8 cellular contexts compared by ENCODE assay signal in the genomic region with DNA sequence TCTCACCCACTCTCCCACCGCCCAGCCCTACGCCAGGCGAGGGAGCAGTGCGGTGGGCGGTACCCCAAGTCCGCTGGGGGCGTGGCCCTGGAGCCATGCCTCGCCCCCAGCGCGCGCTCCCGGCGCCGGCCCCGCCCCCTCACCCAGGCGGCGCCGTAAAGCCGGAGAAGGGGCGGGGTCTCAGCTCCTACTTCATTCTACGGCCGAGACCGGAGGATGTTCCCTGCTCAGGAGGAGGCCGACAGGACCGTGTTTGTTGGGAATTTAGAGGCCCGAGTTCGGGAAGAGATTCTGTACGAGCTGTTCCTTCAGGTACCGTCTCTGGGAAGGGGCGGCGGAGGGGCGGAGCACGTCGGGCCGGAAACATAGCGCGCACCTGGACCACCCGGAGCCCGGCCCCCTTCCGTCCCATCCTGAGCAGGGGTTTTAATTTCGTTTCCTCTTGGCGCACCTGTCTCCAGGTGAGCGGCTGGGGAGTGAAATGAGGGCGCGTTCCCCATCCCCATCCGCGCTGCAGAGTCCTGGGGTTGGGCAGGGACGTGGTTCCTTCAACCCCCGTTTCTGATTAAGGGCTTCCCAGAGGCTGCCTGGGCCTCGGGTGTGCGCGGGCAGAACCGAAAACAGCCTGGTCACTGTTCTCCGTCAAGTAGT. TPM values are rescaled to one million over a fixed set of nuclear protein-coding genes. Genes with fewer than 3 reads are reported as not detected.
DNase-seq lines count a peak whose midpoint lies in the region; ATAC-seq lines count a peak whose summit lies in the region.

RBM11 (plus strand) TSS at position 187 of the 651 bp plus-strand sequence; CDS start at position 217, 30 bp downstream.

- peaks cover 2 to 15% of the 10 kb centered on the region in 2 donors for H3K27me3 Mint-ChIP-seq in CD4-positive, alpha-beta memory T cell

- peak; percentile 94 for ATAC-seq in GM19455 (IDR thresholded peaks at IDR 0.05; ENCODE audit: unreplicated experiment)

- H3K4me3 ChIP-seq in CD4-positive, alpha-beta memory T cell (ENCODE audit: low read length in 2 of 2): peak within 1 kb of the TSS; percentile 25 to 43

- POLR2A ChIA-PET in CD4-positive, alpha-beta memory T cell (lab: Charles Lee; ENCODE audit: partially characterized antibody): interaction anchor here (1.1 kb wide), 1 partner anchor 25 kb away, joined by 4 read pairs; no protein-coding TSS in a partner anchor

- H3K4me3 Mint-ChIP-seq in CD4-positive, alpha-beta memory T cell: peak within 1 kb of the TSS; percentile 86 to 91 (median 88)

- H3K4me1 Mint-ChIP-seq in CD4-positive, alpha-beta memory T cell: peaks cover 2 to 10% (median 7%) of the 10 kb centered on the region in 4 donors

- H3K27ac ChIP-seq in CD4-positive, alpha-beta memory T cell (ENCODE audit: low read depth, low read length): peak within 1 kb of the TSS; percentile 35
- peak within 1 kb of the TSS; percentile 38 for H3K27ac ChIP-seq in substantia nigra (ENCODE audit: low read depth, low read length, poor library complexity, severe bottlenecking)

- H3K27ac Mint-ChIP-seq in CD4-positive, alpha-beta memory T cell: peak within 1 kb of the TSS in 5 of 7 donors; percentile 53 to 86 (median 78)

- no peaks in the 10 kb centered on the region for H3K9me3 ChIP-seq in CD4-positive, alpha-beta memory T cell (ENCODE audit: control insufficient read depth in 1 of 2, low read length in 2 of 2)

- no peaks in the 10 kb centered on the region for H3K9me3 Mint-ChIP-seq in CD4-positive, alpha-beta memory T cell

- H3K4me1 ChIP-seq in CD4-positive, alpha-beta memory T cell (ENCODE audit: insufficient read depth, low read length): peaks cover 7% of the 10 kb centered on the region

- no peaks in the 10 kb centered on the region for H3K36me3 ChIP-seq in CD4-positive, alpha-beta memory T cell (ENCODE audit: insufficient read depth, low read length)

- peak; percentile 56 to 74 (median 72) for DNase-seq in CD4-positive, alpha-beta memory T cell
- peak; percentile 54 for DNase-seq in HPDE6-E6E7 (ENCODE audit: extremely low spot score)
- DNase-seq in RPMI8226: peak; percentile 82
- DNase-seq in activated gamma-delta T cell treated with anti-CD3 and anti-CD28 coated beads, Interleukin-2, amount 50 U/mL, for 16 hours (ENCODE audit: low read depth): peak; percentile 55
- DNase-seq in glomerular visceral epithelial cell (ENCODE audit: extremely low spot score): peak; percentile 63
- peak; percentile 43 for DNase-seq in occipital lobe (lab: John Stamatoyannopoulos, UW)
- peak in 45 of 49 donors; percentile 2 to 79 (median 32) for DNase-seq in substantia nigra (lab: John Stamatoyannopoulos, UW)

- intact Hi-C loops in CD4-positive, alpha-beta memory T cell (cut with micrococcal nuclease): no loop called here

- no peaks in the 10 kb centered on the region for H3K27me3 ChIP-seq in CD4-positive, alpha-beta memory T cell (ENCODE audit: insufficient read depth, low read length)

- CTCF ChIA-PET in CD4-positive, alpha-beta memory T cell (lab: Charles Lee; ENCODE audit: partially characterized antibody): interaction anchor here (2.1 kb wide), 1 partner anchor 37 kb away, joined by 6 read pairs; no protein-coding TSS in a partner anchor

- no peaks in the 10 kb centered on the region for H3K36me3 Mint-ChIP-seq in CD4-positive, alpha-beta memory T cell

RNA-seq across cellular contexts. Expression of gene RBM11, which starts in this region (rescaled TPM):
- 1 to 10 TPM; 1.7 to 2.4 TPM for total RNA-seq in CD4-positive, alpha-beta memory T cell
- polyA plus RNA-seq in CD4-positive, alpha-beta memory T cell: 1 to 10 TPM in 1 of 2 donors, under 1 TPM in 1; 0.29 to 2.0 TPM
- total RNA-seq in occipital lobe: 16.2 TPM

Comparison
In these comparisons a context has a peak if more than half of its experiments do, and no peak if none do; other contexts are left out.
1. Peak in every context shown above with its lines: DNase-seq, ATAC-seq, H3K4me3 ChIP-seq and H3K27ac ChIP-seq.
2. DNase-seq: peak in every context shown above with its lines; median percentile 82 in RPMI8226; 72 in CD4-positive, alpha-beta memory T cell; 63 in glomerular visceral epithelial cell; 55 in activated gamma-delta T cell treated with anti-CD3 and anti-CD28 coated beads, Interleukin-2, amount 50 U/mL, for 16 hours; 54 in HPDE6-E6E7; 43 in occipital lobe; 32 in substantia nigra.